ENCODE assay signal across 8 cellular contexts in the genomic region with DNA sequence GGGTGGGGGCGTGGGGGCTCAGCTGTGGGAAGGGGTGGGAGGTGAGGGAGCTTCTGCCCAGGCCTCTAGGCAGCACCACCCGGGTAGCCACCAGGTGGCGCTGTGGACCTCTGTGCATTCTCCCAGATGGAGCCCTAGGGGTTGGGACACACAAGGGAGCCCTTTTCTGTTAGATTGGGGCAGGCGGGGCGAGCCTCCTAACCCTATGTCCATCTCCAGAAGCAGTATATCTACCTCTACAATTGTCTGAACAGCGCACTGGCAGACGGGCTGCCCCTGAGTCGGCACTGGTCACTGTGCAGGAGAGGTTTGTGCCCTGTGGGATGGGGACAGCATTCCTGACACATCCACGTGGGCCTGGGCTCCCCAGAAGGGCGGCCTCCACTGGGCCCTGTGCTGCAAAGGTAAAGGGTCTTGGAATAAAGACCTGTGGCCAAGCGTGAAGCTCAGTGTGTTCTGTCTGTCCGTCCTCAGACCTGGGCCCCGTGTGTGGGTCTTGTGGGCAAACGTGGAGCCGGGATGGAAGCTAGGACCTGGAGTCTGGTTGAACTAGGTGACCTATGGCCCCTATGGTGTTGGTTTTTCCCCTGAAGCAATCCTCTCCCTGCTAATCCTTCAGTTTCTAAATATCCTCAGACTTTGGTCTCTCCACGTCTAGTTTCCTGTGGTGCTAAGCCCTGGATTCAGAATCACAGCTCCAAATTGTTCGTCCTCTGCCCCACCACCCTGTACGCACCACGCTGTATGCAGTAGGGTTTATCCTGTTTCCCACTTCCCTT. TPM values are rescaled to one million over a fixed set of nuclear protein-coding genes. Genes with fewer than 3 reads are reported as not detected.
DNase-seq lines count a peak whose midpoint lies in the region; ATAC-seq and TF ChIP-seq lines count a peak whose summit lies in the region.

No MANE protein-coding gene starts in this region.

- H3K9me3 Mint-ChIP-seq in natural killer cell, result no peaks in the 10 kb centered on the region

- H3K27ac Mint-ChIP-seq in natural killer cell, result no peak overlapping the region

- no peaks in the 10 kb centered on the region for H3K36me3 Mint-ChIP-seq in natural killer cell

- DNase-seq in C1 segment of cervical spinal cord (lab: John Stamatoyannopoulos, UW), result peak in 10 of 14 donors; percentile 15 to 76 (median 36)
- peak; percentile 25 for DNase-seq in GOT3 (lab: John Stamatoyannopoulos, UW)
- DNase-seq in NOMO-1 treated with DMSO at 0.1 percent for 48 hours (lab: John Stamatoyannopoulos, UW; ENCODE audit: unreplicated experiment), result peak; percentile 34
- DNase-seq in activated CD8-positive, alpha-beta memory T cell treated with anti-CD3 and anti-CD28 coated beads, Interleukin-2, amount 50 U/mL, for 4 hours, result peak; percentile 83
- DNase-seq in epidermal melanocyte (ENCODE audit: insufficient read length, low spot score), result peak; percentile 57
- peak; percentile 84 for DNase-seq in natural killer cell
- DNase-seq in stimulated activated naive CD4-positive, alpha-beta T cell (lab: John Stamatoyannopoulos, UW), result peak; percentile 31 to 76 (median 61)

- peaks cover 6 to 16% of the 10 kb centered on the region in 2 donors for H3K4me1 Mint-ChIP-seq in natural killer cell

- ATAC-seq in natural killer cell, result peak; percentile 71 to 82 (median 74)
- no peak for ATAC-seq in GM18519 (IDR thresholded peaks at IDR 0.05; ENCODE audit: low FRiP score, unreplicated experiment)

- TF ChIP-seq CTCF in natural killer cell (IDR thresholded peaks at IDR 0.05), result peak; percentile 91

- no peak overlapping the region for H3K4me3 Mint-ChIP-seq in natural killer cell

- H3K27me3 Mint-ChIP-seq in natural killer cell (ENCODE audit: low read depth in 2 of 2), result peaks cover 0 to 8% of the 10 kb centered on the region in 2 donors

- intact Hi-C loops in natural killer cell (cut with micrococcal nuclease), result loop anchor here (1.0 kb wide), 2 partner anchors 47 to 126 kb away; no protein-coding TSS in a partner anchor

RNA-seq across cellular contexts. Expression of gene LGR6, which starts 4.4 kb away (rescaled TPM):
- total RNA-seq in natural killer cell, result 10 to 100 TPM; 58.3 to 65.2 (median 60.9) TPM

RNA-seq across cellular contexts. Expression of gene PTPN7, which starts 28.8 kb away (rescaled TPM):
- total RNA-seq in natural killer cell, result 100 to 1,000 TPM; 144 to 241 (median 196) TPM

RNA-seq across cellular contexts. Expression of gene ARL8A, which starts 44.7 kb away (rescaled TPM):
- total RNA-seq in natural killer cell, result 100 to 1,000 TPM; 109 to 120 (median 109) TPM

Comparison
In these comparisons a context has a peak if more than half of its experiments do, and no peak if none do; other contexts are left out.
1. DNase-seq: peak in every context shown above with its lines; median percentile 84 in natural killer cell; 83 in activated CD8-positive, alpha-beta memory T cell treated with anti-CD3 and anti-CD28 coated beads, Interleukin-2, amount 50 U/mL, for 4 hours; 61 in stimulated activated naive CD4-positive, alpha-beta T cell; 57 in epidermal melanocyte; 36 in C1 segment of cervical spinal cord; 34 in NOMO-1 treated with DMSO at 0.1 percent for 48 hours; 25 in GOT3.